Comparison of ENCODE assay signal across 16 cellular contexts in genomic region chr11:16969010-16970004, GRCh38. TPM values are rescaled to one million over a fixed set of nuclear protein-coding genes. Genes with fewer than 3 reads are reported as not detected.
DNase-seq lines count a peak whose midpoint lies in the region; ATAC-seq and TF ChIP-seq lines count a peak whose summit lies in the region.
"Had no signal": no experiment of that assay in that cellular context is flagged by ENCODE, and none has a peak within 500 bp of the region (broad histone marks: within the 10 kb centered on the region; RNA-seq: fewer than 3 reads in every experiment).

No MANE protein-coding gene starts in this region.

- intact Hi-C loops in psoas muscle (cut with DNase I): no loop called here

- H3K27ac ChIP-seq in caudate nucleus (ENCODE audit: low read depth, low read length) (peak overlapping the region; percentile 14), psoas muscle (no peak overlapping the region)
- H3K27ac ChIP-seq: 22Rv1; BLaER1 treated with 17β-estradiol and CSF1 and Interleukin-3, amounts not matched to agents 10 nM and 100 nM; gastrocnemius medialis had no signal

- H3K9ac ChIP-seq in mucosa of stomach (ENCODE audit: low read length): peak overlapping the region; percentile 1
- H3K9ac ChIP-seq: BLaER1 treated with 17β-estradiol and CSF1 and Interleukin-3, amounts not matched to agents 10 nM and 100 nM had no signal

- peaks cover 74% of the 10 kb centered on the region for H3K4me1 ChIP-seq in mucosa of stomach (ENCODE audit: control insufficient read depth, insufficient read depth, low read length)
- no peaks in the 10 kb centered on the region for H3K4me1 ChIP-seq in psoas muscle
- H3K4me1 ChIP-seq: BLaER1 treated with 17β-estradiol and CSF1 and Interleukin-3, amounts not matched to agents 10 nM and 100 nM; gastrocnemius medialis had no signal

- H3K9me3 ChIP-seq in mucosa of stomach (ENCODE audit: control insufficient read depth, low read length) (no peaks in the 10 kb centered on the region), psoas muscle (no peaks in the 10 kb centered on the region)
- H3K9me3 ChIP-seq: BLaER1 treated with 17β-estradiol and CSF1 and Interleukin-3, amounts not matched to agents 10 nM and 100 nM; gastrocnemius medialis; upper lobe of left lung had no signal

- H3K36me3 ChIP-seq in mucosa of stomach (ENCODE audit: control insufficient read depth, insufficient read depth, low read length) (no peaks in the 10 kb centered on the region), psoas muscle (ENCODE audit: insufficient read depth in 1 of 2, low read depth in 1 of 2) (no peaks in the 10 kb centered on the region)
- H3K36me3 ChIP-seq: BLaER1 treated with 17β-estradiol and CSF1 and Interleukin-3, amounts not matched to agents 10 nM and 100 nM; gastrocnemius medialis; upper lobe of left lung had no signal

- TF ChIP-seq CTCF in psoas muscle (IDR thresholded peaks at IDR 0.05): no peak

- DNase-seq in DMS153 (lab: John Stamatoyannopoulos, UW) (peak; percentile 43), DMS153 treated with DMSO at 0.1 percent for 48 hours (lab: John Stamatoyannopoulos, UW; ENCODE audit: unreplicated experiment) (no peak), NCI-H524 (lab: John Stamatoyannopoulos, UW) (peak; percentile 55 to 89), caudate nucleus (lab: John Stamatoyannopoulos, UW) (peak in 25 of 61 donors; percentile 7 to 80 (median 25)), psoas muscle (no peak), GM03348 (ENCODE audit: low spot score) (no peak), NAMALWA (ENCODE audit: low spot score) (no peak)
- DNase-seq: activated T-cell treated with anti-CD3 and anti-CD28 coated beads, Interleukin-2, amount 50 U/mL, for 72 hours; DMS79; gastrocnemius medialis; occipital lobe; SHP77 treated with DMSO at 0.1 percent for 48 hours had no signal

- H3K27me3 ChIP-seq in mucosa of stomach (ENCODE audit: control insufficient read depth, insufficient read depth, low read length) (no peaks in the 10 kb centered on the region), psoas muscle (ENCODE audit: insufficient read depth in 3 of 3, low read length in 2 of 3) (no peaks in the 10 kb centered on the region)
- H3K27me3 ChIP-seq: BLaER1 treated with 17β-estradiol and CSF1 and Interleukin-3, amounts not matched to agents 10 nM and 100 nM; gastrocnemius medialis; upper lobe of left lung had no signal

- H3K4me3 ChIP-seq in mucosa of stomach (ENCODE audit: low read length) (no peak overlapping the region), psoas muscle (no peak overlapping the region)
- H3K4me3 ChIP-seq: BLaER1 treated with 17β-estradiol and CSF1 and Interleukin-3, amounts not matched to agents 10 nM and 100 nM; gastrocnemius medialis; upper lobe of left lung had no signal

- no peak for ATAC-seq in psoas muscle
- ATAC-seq: activated T-cell treated with anti-CD3 and anti-CD28 coated beads, Interleukin-2, amount 50 U/mL, for 72 hours; gastrocnemius medialis had no signal

- 68 to 74% (median 71%) methylated on average over 5 of the region's 5 CpGs for WGBS in psoas muscle, 3 donors

RNA-seq across cellular contexts. Expression of gene PLEKHA7, which starts 44.9 kb away (rescaled TPM):
- 1 to 10 TPM; 1.2 to 2.6 (median 1.5) TPM for total RNA-seq in psoas muscle
- 1 to 10 TPM in 2 of 3 donors, under 1 TPM in 1; 0.74 to 1.2 (median 1.1) TPM for polyA plus RNA-seq in psoas muscle

Comparison
In these comparisons a context has a peak if more than half of its experiments do, and no peak if none do; other contexts are left out.
1. DNase-seq: peak in DMS153 (single experiment) and NCI-H524 (2 of 2); none in DMS153 treated with DMSO at 0.1 percent for 48 hours (single experiment), psoas muscle (0 of 2), GM03348 (single experiment) and NAMALWA (single experiment).